In genomic region chr17:60392845-60393702, GRCh38 we compare ENCODE assay signal across 2 cellular contexts.
TF ChIP-seq lines count a peak whose summit lies in the region.

No MANE protein-coding gene starts in this region.

TF ChIP-seq in SK-N-SH, 30 proteins besides CTCF, POLR2A, EP300 and RAD21:
- TF ChIP-seq PBX3 (IDR thresholded peaks at IDR 0.05), result no peak
- TF ChIP-seq YY1 (IDR thresholded peaks at IDR 0.05; ENCODE audit: low read depth), result no peak
- peak; percentile 47; the same call in 1 of the 2 replicates for TF ChIP-seq NFIC (IDR thresholded peaks at IDR 0.05; ENCODE audit: borderline replicate concordance)
- no peak for TF ChIP-seq GABPA (IDR thresholded peaks at IDR 0.05; ENCODE audit: low read depth)
- TF ChIP-seq ELF1 (IDR thresholded peaks at IDR 0.05), result no peak
- no peak for TF ChIP-seq ZBTB33 (IDR thresholded peaks at IDR 0.05; ENCODE audit: borderline replicate concordance, low read depth)
- TF ChIP-seq POLR2AphosphoS5 (IDR thresholded peaks at IDR 0.05; ENCODE audit: low read depth, low read length), result peak; percentile 36
- TF ChIP-seq TAF1 (IDR thresholded peaks at IDR 0.05; ENCODE audit: borderline replicate concordance, low read depth, low read length), result no peak; the same call in 1 of the 2 replicates
- TF ChIP-seq USF1 (IDR thresholded peaks at IDR 0.05; ENCODE audit: borderline replicate concordance, low read depth), result peak; percentile 73; the same call in 1 of the 2 replicates
- no peak for TF ChIP-seq CHD2 (IDR thresholded peaks at IDR 0.05; ENCODE audit: low read length, partially characterized antibody)
- no peak; the same call in 1 of the 2 replicates for TF ChIP-seq RCOR1 (IDR thresholded peaks at IDR 0.05; ENCODE audit: low read length)
- TF ChIP-seq MXI1 (IDR thresholded peaks at IDR 0.05; ENCODE audit: low read depth, low read length), result peak; percentile 84

TF ChIP-seq in HepG2, 621 proteins besides CTCF, POLR2A, EP300 and RAD21 (continues in another document):
- TF ChIP-seq ZNF800 (CRISPR knock-in tag; IDR thresholded peaks at IDR 0.05) (0 out of 2 replicates have a peak, but pooled peaks have one; percentile 46), CHCHD3 (CRISPR knock-in tag; IDR thresholded peaks at IDR 0.05) (peak; percentile 9; the same call in 1 of the 2 replicates), ZFP90 (CRISPR knock-in tag; IDR thresholded peaks at IDR 0.05; ENCODE audit: borderline replicate concordance) (0 out of 2 replicates have a peak, but pooled peaks have one; percentile 58), ZNF616 (CRISPR knock-in tag; IDR thresholded peaks at IDR 0.05; ENCODE audit: low read depth) (0 out of 2 replicates have a peak, but pooled peaks have one; percentile 60), ARID3A (IDR thresholded peaks at IDR 0.05; ENCODE audit: low read depth, low read length) (no peak), JUND (CRISPR knock-in tag; IDR thresholded peaks at IDR 0.05) (no peak), GATAD2A (CRISPR knock-in tag; IDR thresholded peaks at IDR 0.05) (peak; percentile 6; the same call in 1 of the 2 replicates), KLF11 (CRISPR knock-in tag; IDR thresholded peaks at IDR 0.05) (peak; percentile 4; the same call in 1 of the 2 replicates), HNRNPK (IDR thresholded peaks at IDR 0.05; ENCODE audit: low read depth, low read length, poor library complexity, severe bottlenecking) (no peak), ZNF781 (CRISPR knock-in tag; IDR thresholded peaks at IDR 0.05; ENCODE audit: borderline replicate concordance, not compliant biosample characterization) (no peak), BCLAF1 (IDR thresholded peaks at IDR 0.05) (no peak), ZFY (CRISPR knock-in tag; IDR thresholded peaks at IDR 0.05) (0 out of 2 replicates have a peak, but pooled peaks have one; percentile 16), GZF1 (CRISPR knock-in tag; IDR thresholded peaks at IDR 0.05) (peak; percentile 2; the same call in 1 of the 2 replicates), POLR2AphosphoS5 (IDR thresholded peaks at IDR 0.05; ENCODE audit: low read depth, low read length) (peak; percentile 18; the same call in 1 of the 2 replicates), KLF13 (CRISPR knock-in tag; IDR thresholded peaks at IDR 0.05) (no peak), SIX1 (CRISPR knock-in tag; IDR thresholded peaks at IDR 0.05; ENCODE audit: borderline replicate concordance) (no peak), ZNF773 (CRISPR knock-in tag; IDR thresholded peaks at IDR 0.05; ENCODE audit: borderline replicate concordance) (no peak), ZNF468 (CRISPR knock-in tag; IDR thresholded peaks at IDR 0.05) (0 out of 2 replicates have a peak, but pooled peaks have one; percentile 16), TFDP1 (CRISPR knock-in tag; IDR thresholded peaks at IDR 0.05; ENCODE audit: borderline replicate concordance) (peak; percentile 63; the same call in 1 of the 2 replicates), BCL3 (CRISPR knock-in tag; IDR thresholded peaks at IDR 0.05) (no peak), ZNF749 (CRISPR knock-in tag; IDR thresholded peaks at IDR 0.05; ENCODE audit: borderline replicate concordance) (0 out of 2 replicates have a peak, but pooled peaks have one; percentile 7), SSRP1 (CRISPR knock-in tag; IDR thresholded peaks at IDR 0.05) (no peak), ZNF160 (CRISPR knock-in tag; IDR thresholded peaks at IDR 0.05) (no peak), POLR2G (IDR thresholded peaks at IDR 0.05; ENCODE audit: low read depth, low read length) (no peak), ZSCAN21 (CRISPR knock-in tag; IDR thresholded peaks at IDR 0.05; ENCODE audit: borderline replicate concordance) (peak; percentile 10; the same call in 1 of the 2 replicates), ZNF790 (CRISPR knock-in tag; IDR thresholded peaks at IDR 0.05; ENCODE audit: borderline replicate concordance) (peak; percentile 67; the same call in 1 of the 2 replicates), FUBP1 (CRISPR knock-in tag; IDR thresholded peaks at IDR 0.05; ENCODE audit: borderline replicate concordance) (0 out of 2 replicates have a peak, but pooled peaks have one; percentile 16), ZHX1 (CRISPR knock-in tag; IDR thresholded peaks at IDR 0.05; ENCODE audit: low read depth) (peak; percentile 12; the same call in 1 of the 2 replicates), ZNF343 (CRISPR knock-in tag; IDR thresholded peaks at IDR 0.05) (peak; percentile 13; the same call in 1 of the 2 replicates), NFIC (IDR thresholded peaks at IDR 0.05; ENCODE audit: low read length) (peak; percentile 36; the same call in 1 of the 2 replicates), ZSCAN25 (CRISPR knock-in tag; IDR thresholded peaks at IDR 0.05) (peak; percentile 94), TIGD3 (CRISPR knock-in tag; IDR thresholded peaks at IDR 0.05; ENCODE audit: borderline replicate concordance) (0 out of 2 replicates have a peak, but pooled peaks have one; percentile 4), TAF15 (IDR thresholded peaks at IDR 0.05; ENCODE audit: low read depth, low read length, poor library complexity, severe bottlenecking) (no peak), ZFAT (CRISPR knock-in tag; conservative IDR thresholded peaks at IDR 0.05) (0 out of 2 replicates have a peak, but pooled peaks have one; percentile 35), FLYWCH1 (CRISPR knock-in tag; IDR thresholded peaks at IDR 0.05) (0 out of 2 replicates have a peak, but pooled peaks have one; percentile 44), PCBP2 (optimal IDR thresholded peaks at IDR 0.05; ENCODE audit: low read depth, low read length, poor library complexity, severe bottlenecking) (peak; percentile 6), MAX (IDR thresholded peaks at IDR 0.05) (peak; percentile 58; the same call in 1 of the 2 replicates), NFYB (CRISPR knock-in tag; IDR thresholded peaks at IDR 0.05) (no peak), ZNF333 (CRISPR knock-in tag; IDR thresholded peaks at IDR 0.05; ENCODE audit: borderline replicate concordance) (0 out of 2 replicates have a peak, but pooled peaks have one; percentile 55), ZNF567 (CRISPR knock-in tag; IDR thresholded peaks at IDR 0.05; ENCODE audit: borderline replicate concordance) (no peak), TGIF2 (CRISPR knock-in tag; IDR thresholded peaks at IDR 0.05) (0 out of 2 replicates have a peak, but pooled peaks have one; percentile 13), ZNF124 (CRISPR knock-in tag; IDR thresholded peaks at IDR 0.05) (no peak), ZNF550 (CRISPR knock-in tag; IDR thresholded peaks at IDR 0.05; ENCODE audit: borderline replicate concordance) (no peak), MTF2 (CRISPR knock-in tag; IDR thresholded peaks at IDR 0.05; ENCODE audit: borderline replicate concordance) (no peak)
